ENCODE assay signal across 21 cellular contexts in genomic region chr9:34365282-34365681, GRCh38. TPM values are rescaled to one million over a fixed set of nuclear protein-coding genes. Genes with fewer than 3 reads are reported as not detected.
"Had no signal": no experiment of that assay in that cellular context is flagged by ENCODE, and none has a peak within 500 bp of the region (broad histone marks: within the 10 kb centered on the region; RNA-seq: fewer than 3 reads in every experiment).

No MANE protein-coding gene starts in this region.

- FAIRE-seq: kidney had no signal

- ATAC-seq: gastroesophageal sphincter; left cardiac atrium; mucosa of descending colon; naive thymus-derived CD8-positive, alpha-beta T cell; stimulated activated effector memory CD8-positive, alpha-beta T cell treated with anti-CD3 and anti-CD28 coated beads, Interleukin-12 subunit alpha, Interleukin-12 subunit beta, amount 100 ng/mL, for 72 hours; stimulated activated naive CD8-positive, alpha-beta T cell treated with anti-CD3 and anti-CD28 coated beads, Interleukin-15, Interleukin-2, amounts not matched to agents 100 U/mL and 50 U/mL, for 24 hours had no signal

- H3K27me3 ChIP-seq: esophagus squamous epithelium, gastroesophageal sphincter, suprapubic skin, thyroid gland, upper lobe of left lung, uterus had no signal

- H3K4me1 ChIP-seq: esophagus squamous epithelium, thyroid gland, uterus had no signal

- H3K36me3 ChIP-seq: neutrophil, suprapubic skin, thyroid gland, uterus had no signal

- H3K9me3 ChIP-seq: esophagus squamous epithelium, gastroesophageal sphincter, mucosa of descending colon, neutrophil, suprapubic skin, thyroid gland, upper lobe of left lung, uterus had no signal

- H3K27ac ChIP-seq: esophagus squamous epithelium, gastroesophageal sphincter, neutrophil, suprapubic skin, thyroid gland, upper lobe of left lung had no signal

- DNase-seq: effector memory CD4-positive, alpha-beta T cell; esophagus squamous epithelium; foreskin fibroblast; glutamatergic neuron; immature natural killer cell; kidney; left cardiac atrium; mammary epithelial cell; mucosa of descending colon; naive thymus-derived CD8-positive, alpha-beta T cell; right cardiac atrium; stimulated activated CD4-positive, alpha-beta T cell treated with anti-CD3 and anti-CD28 coated beads, Interleukin-4, amount 100 ng/mL, for 1 hour; stimulated activated CD8-positive, alpha-beta memory T cell treated with anti-CD3 and anti-CD28 coated beads, Interleukin-4, amount 100 ng/mL, for 48 hours; stimulated activated naive CD8-positive, alpha-beta T cell treated with anti-CD3 and anti-CD28 coated beads, Interleukin-15, Interleukin-2, amounts not matched to agents 100 U/mL and 50 U/mL, for 24 hours; thyroid gland; upper lobe of left lung; uterus had no signal

- H3K4me3 ChIP-seq: esophagus squamous epithelium, gastroesophageal sphincter, mucosa of descending colon, suprapubic skin, thyroid gland, upper lobe of left lung, uterus had no signal

RNA-seq across cellular contexts. Expression of gene KIF24, which starts 36.2 kb away (rescaled TPM):
- polyA plus RNA-seq: naive thymus-derived CD8-positive, alpha-beta T cell had no signal
